Comparison of ENCODE assay signal across 14 cellular contexts in the genomic region with DNA sequence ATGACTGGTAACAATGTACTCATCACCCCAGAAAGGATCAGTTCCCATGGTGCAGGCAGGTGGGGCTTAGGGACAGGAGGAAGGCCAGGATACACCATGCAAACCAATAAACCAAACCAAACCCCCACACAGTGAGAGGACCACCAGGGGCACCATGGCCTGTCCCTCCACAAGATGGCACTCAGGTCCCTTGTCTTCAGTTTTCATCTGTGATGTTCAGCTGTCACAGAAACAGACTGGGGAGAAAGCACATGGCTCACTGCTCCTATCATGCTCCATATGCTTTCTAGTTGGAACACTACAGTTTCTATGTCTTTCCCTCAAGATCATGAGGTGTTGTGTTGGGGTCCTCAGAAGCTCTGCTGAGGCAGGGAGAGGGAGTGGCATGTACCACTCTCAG. TPM values are rescaled to one million over a fixed set of nuclear protein-coding genes. Genes with fewer than 3 reads are reported as not detected.
DNase-seq lines count a peak whose midpoint lies in the region; ATAC-seq and TF ChIP-seq lines count a peak whose summit lies in the region.
"Had no signal": no experiment of that assay in that cellular context is flagged by ENCODE, and none has a peak within 500 bp of the region (broad histone marks: within the 10 kb centered on the region; RNA-seq: fewer than 3 reads in every experiment).

No MANE protein-coding gene starts in this region.

- intact Hi-C loops in activated naive CD4-positive, alpha-beta T cell treated with anti-CD3 and anti-CD28 coated beads for 36 hours (cut with micrococcal nuclease) = loop anchor here (1.0 kb wide), 2 partner anchors 205 to 302 kb away; no protein-coding TSS in a partner anchor
- intact Hi-C loops in stomach (cut with DNase I; ENCODE audit: low total_unique reads) = no loop called here

- H3K4me1 Mint-ChIP-seq in activated naive CD4-positive, alpha-beta T cell treated with anti-CD3 and anti-CD28 coated beads for 36 hours (ENCODE audit: low read depth) = no peaks in the 10 kb centered on the region
- H3K4me1 Mint-ChIP-seq in neural progenitor cell = peaks cover 33% of the 10 kb centered on the region

- H3K9ac ChIP-seq in neural progenitor cell = no peak overlapping the region

- H3K27me3 ChIP-seq in neural progenitor cell (no peaks in the 10 kb centered on the region), stomach (no peaks in the 10 kb centered on the region)

- no peaks in the 10 kb centered on the region for H3F3A ChIP-seq in neural progenitor cell (ENCODE audit: low read depth)

- no peak for ATAC-seq in activated naive CD4-positive, alpha-beta T cell treated with anti-CD3 and anti-CD28 coated beads, Interleukin-2, amount 50 U/mL, for 72 hours
- ATAC-seq: left colon had no signal

- H3K27me3 Mint-ChIP-seq in activated naive CD4-positive, alpha-beta T cell treated with anti-CD3 and anti-CD28 coated beads for 36 hours (ENCODE audit: low read depth) = no peaks in the 10 kb centered on the region
- peaks cover 3% of the 10 kb centered on the region for H3K27me3 Mint-ChIP-seq in neural progenitor cell (ENCODE audit: insufficient read depth, low read depth)
- H3K27me3 Mint-ChIP-seq: IgD-negative memory B cell; stimulated activated naive B cell treated with anti-CD40 and anti-IgM and Interleukin-4, amounts not matched to agents 10 μg/mL and 1 μg/mL and 100 μg/mL, for 72 hours had no signal

- no peak overlapping the region for H3K27ac ChIP-seq in neural progenitor cell
- H3K27ac ChIP-seq in stomach = no peak overlapping the region

- no peaks in the 10 kb centered on the region for H3K36me3 Mint-ChIP-seq in activated naive CD4-positive, alpha-beta T cell treated with anti-CD3 and anti-CD28 coated beads for 36 hours (ENCODE audit: low read depth)
- H3K36me3 Mint-ChIP-seq in activated naive CD4-positive, alpha-beta T cell treated with anti-CD3 and anti-CD28 coated beads, Interleukin-2, amount 50 U/mL, for 72 hours = no peaks in the 10 kb centered on the region
- H3K36me3 Mint-ChIP-seq in neural progenitor cell = peaks cover 2% of the 10 kb centered on the region

- H3K4me3 Mint-ChIP-seq in activated naive CD4-positive, alpha-beta T cell treated with anti-CD3 and anti-CD28 coated beads for 36 hours = no peak overlapping the region
- H3K4me3 Mint-ChIP-seq in neural progenitor cell = no peak overlapping the region
- H3K4me3 Mint-ChIP-seq: stimulated activated naive B cell treated with anti-CD40 and anti-IgM and Interleukin-4, amounts not matched to agents 10 μg/mL and 1 μg/mL and 100 μg/mL, for 72 hours had no signal

- no peaks in the 10 kb centered on the region for H4K20me1 ChIP-seq in neural progenitor cell (ENCODE audit: low read depth)

- no peak overlapping the region for H2AFZ ChIP-seq in neural progenitor cell (replicated peaks)

- CTCF ChIA-PET in activated naive CD4-positive, alpha-beta T cell treated with anti-CD3 and anti-CD28 coated beads for 36 hours (lab: Charles Lee) = interaction anchor here (1.3 kb wide), 1 partner anchor 303 kb away, joined by 3 read pairs; no protein-coding TSS in a partner anchor

- no peaks in the 10 kb centered on the region for H3K79me2 ChIP-seq in neural progenitor cell (ENCODE audit: low read depth)

- H3K27ac Mint-ChIP-seq in activated naive CD4-positive, alpha-beta T cell treated with anti-CD3 and anti-CD28 coated beads for 36 hours = no peak overlapping the region
- no peak overlapping the region for H3K27ac Mint-ChIP-seq in activated naive CD4-positive, alpha-beta T cell treated with anti-CD3 and anti-CD28 coated beads, Interleukin-2, amount 50 U/mL, for 72 hours
- no peak overlapping the region for H3K27ac Mint-ChIP-seq in neural progenitor cell
- H3K27ac Mint-ChIP-seq: activated T-helper 2 cell treated with anti-CD3 and anti-CD28 coated beads, Interferon-gamma antibody, Interleukin-2, Interleukin-4, amounts not matched to agents 10 μg/mL and 5 μg/mL and 100 μg/mL, durations not matched to agents 14 hours and 24 hours and 36 hours had no signal

- no peaks in the 10 kb centered on the region for H3K9me3 Mint-ChIP-seq in activated naive CD4-positive, alpha-beta T cell treated with anti-CD3 and anti-CD28 coated beads for 36 hours
- H3K9me3 Mint-ChIP-seq in activated naive CD4-positive, alpha-beta T cell treated with anti-CD3 and anti-CD28 coated beads, Interleukin-2, amount 50 U/mL, for 72 hours = no peaks in the 10 kb centered on the region
- H3K9me3 Mint-ChIP-seq in neural progenitor cell = no peaks in the 10 kb centered on the region
- H3K9me3 Mint-ChIP-seq: activated T-helper 2 cell treated with anti-CD3 and anti-CD28 coated beads, Interferon-gamma antibody, Interleukin-2, Interleukin-4, amounts not matched to agents 10 μg/mL and 5 μg/mL and 100 μg/mL, durations not matched to agents 14 hours and 24 hours and 36 hours; IgD-negative memory B cell; stimulated activated naive B cell treated with anti-CD40 and anti-IgM and Interleukin-4, amounts not matched to agents 10 μg/mL and 1 μg/mL and 100 μg/mL, for 72 hours had no signal

- H3K4me1 ChIP-seq in neural progenitor cell = peaks cover 16% of the 10 kb centered on the region
- H3K4me1 ChIP-seq in stomach = peaks cover 0 to 23% (median 0%) of the 10 kb centered on the region in 4 donors

- no peak overlapping the region for H3K4me2 ChIP-seq in neural progenitor cell

- TF ChIP-seq POLR2A in stomach (IDR thresholded peaks at IDR 0.05) = no peak

- TF ChIP-seq EP300 in stomach (IDR thresholded peaks at IDR 0.05) = no peak

- H3K36me3 ChIP-seq in neural progenitor cell (no peaks in the 10 kb centered on the region), stomach (no peaks in the 10 kb centered on the region)

- in situ Hi-C loops in astrocyte of the spinal cord (cut with HindIII; ENCODE audit: low sequenced_read_pairs) = no loop called here

- no peak overlapping the region for H3K4me3 ChIP-seq in astrocyte of the spinal cord (ENCODE audit: low read depth, low read length)
- no peak overlapping the region for H3K4me3 ChIP-seq in neural progenitor cell
- no peak overlapping the region for H3K4me3 ChIP-seq in stomach

- H3K9me3 ChIP-seq in neural progenitor cell (ENCODE audit: low read depth) (no peaks in the 10 kb centered on the region), stomach (no peaks in the 10 kb centered on the region)

- peak; percentile 22 for DNase-seq in activated naive CD4-positive, alpha-beta T cell treated with anti-CD3 and anti-CD28 coated beads for 36 hours
- DNase-seq in activated naive CD4-positive, alpha-beta T cell treated with anti-CD3 and anti-CD28 coated beads, Interleukin-2, amount 50 U/mL, for 72 hours (ENCODE audit: low spot score in 2 of 2) = no peak
- DNase-seq in HT-29 (ENCODE audit: low spot score) (peak; percentile 28), astrocyte of the spinal cord (ENCODE audit: low read depth, low spot score) (no peak), neural progenitor cell (ENCODE audit: low spot score) (peak; percentile 14), 8988T (no peak), HPDE6-E6E7 (ENCODE audit: extremely low spot score) (no peak), stomach (no peak)
- DNase-seq: central memory CD4-positive, alpha-beta T cell; left colon; NCI-H2107; stimulated activated naive B cell treated with anti-CD40 and anti-IgM and Interleukin-4, amounts not matched to agents 10 μg/mL and 1 μg/mL and 100 μg/mL, for 72 hours had no signal

- TF ChIP-seq CTCF in astrocyte of the spinal cord (IDR thresholded peaks at IDR 0.05; ENCODE audit: low read depth, low read length) (peak; percentile 7), neural progenitor cell (IDR thresholded peaks at IDR 0.05) (peak; percentile 26), stomach (IDR thresholded peaks at IDR 0.05) (no peak)

RNA-seq across cellular contexts. Expression of gene HS3ST1, which starts 10.1 kb away (rescaled TPM):
- not detected for total RNA-seq in activated naive CD4-positive, alpha-beta T cell treated with anti-CD3 and anti-CD28 coated beads for 36 hours
- not detected for total RNA-seq in activated naive CD4-positive, alpha-beta T cell treated with anti-CD3 and anti-CD28 coated beads, Interleukin-2, amount 50 U/mL, for 72 hours
- 53.5 and 64.6 TPM in 2 replicates for total RNA-seq in HT-29 (2014; rRNA removed; shearing (Covaris generic))
- not detected in 2 replicates for total RNA-seq in neural progenitor cell (ENCODE audit: low replicate concordance)
- 100 to 1,000 TPM in 1 of 5 donors, 1 to 10 TPM in 2, under 1 TPM in 1, not detected in 1; 0.58 to 123 (median 2.7) TPM for total RNA-seq in stomach
- 1 to 10 TPM; 2.9 to 7.8 (median 4.1) TPM for polyA plus RNA-seq in stomach

Comparison
In these comparisons a context has a peak if more than half of its experiments do, and no peak if none do; other contexts are left out.
1. DNase-seq: peak in activated naive CD4-positive, alpha-beta T cell treated with anti-CD3 and anti-CD28 coated beads for 36 hours (single experiment), HT-29 (single experiment) and neural progenitor cell (single experiment); none in activated naive CD4-positive, alpha-beta T cell treated with anti-CD3 and anti-CD28 coated beads, Interleukin-2, amount 50 U/mL, for 72 hours (0 of 2), astrocyte of the spinal cord (single experiment), 8988T (single experiment), HPDE6-E6E7 (single experiment) and stomach (single experiment).
2. CTCF ChIP-seq: peak in astrocyte of the spinal cord (single experiment) and neural progenitor cell (single experiment); none in stomach (0 of 7).